Comparison of ENCODE assay signal across 8 cellular contexts in genomic region chr22:46674367-46674781, GRCh38. TPM values are rescaled to one million over a fixed set of nuclear protein-coding genes. Genes with fewer than 3 reads are reported as not detected.
DNase-seq lines count a peak whose midpoint lies in the region; ATAC-seq and TF ChIP-seq lines count a peak whose summit lies in the region.

No MANE protein-coding gene starts in this region.

- TF ChIP-seq CTCF in heart left ventricle (IDR thresholded peaks at IDR 0.05) (no peak), MCF 10A (IDR thresholded peaks at IDR 0.05; ENCODE audit: unreplicated experiment) (no peak)

- H3K4me3 ChIP-seq in heart left ventricle = peak overlapping the region in 10 of 12 donors; percentile 22 to 61 (median 44)

- H3K4me1 Mint-ChIP-seq in activated CD8-positive, alpha-beta memory T cell treated with anti-CD3 and anti-CD28 coated beads, Interleukin-2, amount 10 ng/mL, durations not matched to agents 7 days and 5 days = peaks cover 27% of the 10 kb centered on the region
- H3K4me1 Mint-ChIP-seq in MCF 10A (ENCODE audit: insufficient read depth, unreplicated experiment) = no peaks in the 10 kb centered on the region

- POLR2A ChIA-PET in MCF 10A (lab: Yijun Ruan, JAX) = no interaction called here

- H3K9me3 Mint-ChIP-seq in activated CD8-positive, alpha-beta memory T cell treated with anti-CD3 and anti-CD28 coated beads, Interleukin-2, amount 10 ng/mL, durations not matched to agents 7 days and 5 days (ENCODE audit: low read depth) = no peaks in the 10 kb centered on the region
- no peaks in the 10 kb centered on the region for H3K9me3 Mint-ChIP-seq in MCF 10A (ENCODE audit: unreplicated experiment)

- H3K4me1 ChIP-seq in heart left ventricle = peaks cover 0 to 47% (median 16%) of the 10 kb centered on the region in 12 donors

- H3K27me3 ChIP-seq in heart left ventricle = no peaks in the 10 kb centered on the region

- CTCF ChIA-PET in activated CD8-positive, alpha-beta memory T cell treated with anti-CD3 and anti-CD28 coated beads, Interleukin-2, amount 10 ng/mL, durations not matched to agents 7 days and 5 days (lab: Charles Lee) = interaction anchor here (1.7 kb wide), 1 partner anchor 111 kb away, joined by 7 read pairs; no protein-coding TSS in a partner anchor
- CTCF ChIA-PET in MCF 10A (lab: Yijun Ruan, JAX) = no interaction called here

- BruUV-seq in MCF 10A (replicated peaks; lab: Mats Ljungman, UMichigan) = no TSS peak

- TF ChIP-seq POLR2A in heart left ventricle (IDR thresholded peaks at IDR 0.05) = no peak

- H3K36me3 Mint-ChIP-seq in activated CD8-positive, alpha-beta memory T cell treated with anti-CD3 and anti-CD28 coated beads, Interleukin-2, amount 10 ng/mL, durations not matched to agents 7 days and 5 days = no peaks in the 10 kb centered on the region
- peaks cover 26% of the 10 kb centered on the region for H3K36me3 Mint-ChIP-seq in MCF 10A (ENCODE audit: insufficient read depth, unreplicated experiment)

- intact Hi-C loops in heart left ventricle (cut with DNase I) = loop anchor here in 1 of 10 donors (5.0 kb wide), 1 partner anchor 112 kb away; no protein-coding TSS in a partner anchor
- intact Hi-C loops in MCF 10A (cut with micrococcal nuclease) = no loop called here

- H3K9me3 ChIP-seq in heart left ventricle = no peaks in the 10 kb centered on the region

- DNase-seq in activated CD8-positive, alpha-beta memory T cell treated with anti-CD3 and anti-CD28 coated beads, Interleukin-2, amount 10 ng/mL, durations not matched to agents 7 days and 5 days = peak; percentile 93
- DNase-seq in heart left ventricle (peak; percentile 73 to 87 (median 84)), islet precursor cell (no peak), MCF 10A (ENCODE audit: unreplicated experiment) (no peak)
- peak; percentile 92 for DNase-seq in stimulated activated CD8-positive, alpha-beta memory T cell treated with anti-CD3 and anti-CD28 coated beads, Interleukin-12 subunit alpha, Interleukin-12 subunit beta, amount 100 ng/mL, for 1 hour (ENCODE audit: low read depth)

- peaks cover 0 to 74% (median 46%) of the 10 kb centered on the region in 9 donors for H3K36me3 ChIP-seq in heart left ventricle

- ATAC-seq in GM19043 (IDR thresholded peaks at IDR 0.05; ENCODE audit: low read depth, unreplicated experiment) (peak; percentile 40), heart left ventricle (peak; percentile 13 to 84 (median 34)), GM18511 (IDR thresholded peaks at IDR 0.05; ENCODE audit: unreplicated experiment) (no peak), HG02763 (IDR thresholded peaks at IDR 0.05; ENCODE audit: unreplicated experiment) (no peak)
- peak; percentile 90 for ATAC-seq in activated CD8-positive, alpha-beta memory T cell treated with anti-CD3 and anti-CD28 coated beads, Interleukin-2, amount 10 ng/mL, durations not matched to agents 7 days and 5 days

- no peaks in the 10 kb centered on the region for H3K27me3 Mint-ChIP-seq in activated CD8-positive, alpha-beta memory T cell treated with anti-CD3 and anti-CD28 coated beads, Interleukin-2, amount 10 ng/mL, durations not matched to agents 7 days and 5 days
- H3K27me3 Mint-ChIP-seq in MCF 10A (ENCODE audit: insufficient read depth, unreplicated experiment) = no peaks in the 10 kb centered on the region

- peak overlapping the region; percentile 15 to 86 (median 69) for H3K27ac ChIP-seq in heart left ventricle

- peak overlapping the region; percentile 95 for H3K27ac Mint-ChIP-seq in activated CD8-positive, alpha-beta memory T cell treated with anti-CD3 and anti-CD28 coated beads, Interleukin-2, amount 10 ng/mL, durations not matched to agents 7 days and 5 days
- no peak overlapping the region for H3K27ac Mint-ChIP-seq in MCF 10A (ENCODE audit: low read depth, unreplicated experiment)

- 49 to 79% (median 59%) methylated on average over 17 to 19 of the region's 19 CpGs for WGBS in heart left ventricle, 4 donors

- peak overlapping the region; percentile 80 for H3K4me3 Mint-ChIP-seq in activated CD8-positive, alpha-beta memory T cell treated with anti-CD3 and anti-CD28 coated beads, Interleukin-2, amount 10 ng/mL, durations not matched to agents 7 days and 5 days
- H3K4me3 Mint-ChIP-seq in MCF 10A (ENCODE audit: unreplicated experiment) = no peak overlapping the region

RNA-seq across cellular contexts. Expression of gene GRAMD4, which starts 54.2 kb away (rescaled TPM):
- total RNA-seq in activated CD8-positive, alpha-beta memory T cell treated with anti-CD3 and anti-CD28 coated beads, Interleukin-2, amount 10 ng/mL, durations not matched to agents 7 days and 5 days = 10 to 100 TPM; 35.4 to 44.6 TPM
- total RNA-seq in heart left ventricle (100 to 1,000 TPM in 2 of 9 donors, 10 to 100 TPM in 7; 31.2 to 122 (median 72.5) TPM), MCF 10A (2022) (15.6 and 23.7 TPM in 2 replicates)
- polyA plus RNA-seq in heart left ventricle = 10 to 100 TPM; 22.4 to 53.2 TPM

Comparison
In these comparisons a context has a peak if more than half of its experiments do, and no peak if none do; other contexts are left out.
1. ATAC-seq: peak in GM19043 (single experiment), activated CD8-positive, alpha-beta memory T cell treated with anti-CD3 and anti-CD28 coated beads, Interleukin-2, amount 10 ng/mL, durations not matched to agents 7 days and 5 days (single experiment) and heart left ventricle (4 of 4); none in GM18511 (single experiment) and HG02763 (single experiment).
2. DNase-seq: peak in activated CD8-positive, alpha-beta memory T cell treated with anti-CD3 and anti-CD28 coated beads, Interleukin-2, amount 10 ng/mL, durations not matched to agents 7 days and 5 days (single experiment), heart left ventricle (5 of 5) and stimulated activated CD8-positive, alpha-beta memory T cell treated with anti-CD3 and anti-CD28 coated beads, Interleukin-12 subunit alpha, Interleukin-12 subunit beta, amount 100 ng/mL, for 1 hour (single experiment); none in islet precursor cell (single experiment) and MCF 10A (single experiment).